In the genomic region with DNA sequence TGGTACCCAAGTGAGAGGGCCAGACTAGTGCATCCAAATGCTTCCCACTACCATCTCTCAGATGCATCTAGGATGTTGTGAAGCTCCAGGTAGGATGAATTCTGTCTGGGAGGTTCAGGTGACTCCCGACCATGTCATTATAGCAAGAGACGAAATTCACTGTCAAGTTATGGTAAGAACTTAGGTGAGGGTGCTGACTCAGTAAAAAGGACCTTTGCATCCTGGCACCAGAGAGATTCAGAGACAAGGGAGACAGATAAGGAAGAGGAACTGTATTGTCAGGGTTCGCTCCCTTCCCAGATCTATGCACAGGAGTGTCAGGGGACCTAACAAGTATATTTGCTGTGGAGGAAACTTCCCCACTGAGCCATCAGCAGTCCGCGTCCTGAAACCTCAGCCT, we compare ENCODE assay signal across 15 cellular contexts. TPM values are rescaled to one million over a fixed set of nuclear protein-coding genes. Genes with fewer than 3 reads are reported as not detected.
A peak's percentile ranks its signal among the peaks of the same experiment; 100 is the strongest.
DNase-seq lines count a peak whose midpoint lies in the region; ATAC-seq and TF ChIP-seq lines count a peak whose summit lies in the region.
"Had no signal": no experiment of that assay in that cellular context is flagged by ENCODE, and none has a peak within 500 bp of the region (broad histone marks: within the 10 kb centered on the region; RNA-seq: fewer than 3 reads in every experiment).

No MANE protein-coding gene starts in this region.

- intact Hi-C loops in Panc1 (cut with micrococcal nuclease; ENCODE audit: unreplicated experiment) = no loop called here
- intact Hi-C loops in ascending aorta (cut with DNase I) = no loop called here

- H3K27me3 ChIP-seq in GM23248 (replicated peaks; ENCODE audit: insufficient read depth) (no peaks in the 10 kb centered on the region), Panc1 (ENCODE audit: control insufficient read depth, insufficient read depth, low read length) (no peaks in the 10 kb centered on the region), muscle layer of colon (ENCODE audit: control insufficient read depth in 1 of 2, insufficient read depth in 2 of 2, low read length in 2 of 2) (no peaks in the 10 kb centered on the region), skeletal muscle satellite cell (ENCODE audit: control insufficient read depth, insufficient read depth, low read length) (no peaks in the 10 kb centered on the region), ascending aorta (no peaks in the 10 kb centered on the region)
- H3K27me3 ChIP-seq: BLaER1 treated with 17β-estradiol and CSF1 and Interleukin-3, amounts not matched to agents 10 nM and 100 nM had no signal

- H3K4me1 ChIP-seq in GM23248 (ENCODE audit: insufficient read depth) = peaks cover 40% of the 10 kb centered on the region
- no peaks in the 10 kb centered on the region for H3K4me1 ChIP-seq in Panc1 (ENCODE audit: control insufficient read depth, insufficient read depth, low read length)
- peaks cover 43% of the 10 kb centered on the region for H3K4me1 ChIP-seq in muscle layer of colon (ENCODE audit: insufficient read depth, low read length)
- peaks cover 51% of the 10 kb centered on the region for H3K4me1 ChIP-seq in skeletal muscle satellite cell (ENCODE audit: control insufficient read depth, insufficient read depth, low read length)
- H3K4me1 ChIP-seq in ascending aorta = peaks cover 0 to 29% of the 10 kb centered on the region in 2 donors
- H3K4me1 ChIP-seq: BLaER1 treated with 17β-estradiol and CSF1 and Interleukin-3, amounts not matched to agents 10 nM and 100 nM had no signal

- H3K9ac ChIP-seq in GM23248 (no peak overlapping the region), muscle layer of colon (ENCODE audit: low read length) (no peak overlapping the region), skeletal muscle satellite cell (ENCODE audit: low read depth, low read length) (peak overlapping the region; percentile 8)
- H3K9ac ChIP-seq: BLaER1 treated with 17β-estradiol and CSF1 and Interleukin-3, amounts not matched to agents 10 nM and 100 nM had no signal

- WGBS in GM23248 (ENCODE audit: low coverage in 1 of 2, low lambda C conversion rate in 2 of 2, missing lambda C conversion rate in 2 of 2), 2 experiments = 85 to 92% methylated on average over 5 of the region's 5 CpGs

- peaks cover 33% of the 10 kb centered on the region for H3F3A ChIP-seq in GM23248 (ENCODE audit: insufficient read depth)

- CTCF ChIA-PET in Panc1 (lab: Charles Lee) = no interaction called here

- no peaks in the 10 kb centered on the region for H4K20me1 ChIP-seq in GM23248 (ENCODE audit: insufficient read depth)
- H4K20me1 ChIP-seq: BLaER1 treated with 17β-estradiol and CSF1 and Interleukin-3, amounts not matched to agents 10 nM and 100 nM had no signal

- POLR2A ChIA-PET in Panc1 (lab: Charles Lee) = no interaction called here

- H3K4me2 ChIP-seq in GM23248 (ENCODE audit: unreplicated experiment) = peak overlapping the region; percentile 69
- H3K4me2 ChIP-seq in skeletal muscle satellite cell (ENCODE audit: low read length) = no peak overlapping the region
- H3K4me2 ChIP-seq: BLaER1 treated with 17β-estradiol and CSF1 and Interleukin-3, amounts not matched to agents 10 nM and 100 nM had no signal

- no TSS peak for BruUV-seq in Panc1 (replicated peaks; lab: Mats Ljungman, UMichigan)

- H3K9me3 ChIP-seq in GM23248 (ENCODE audit: low read depth) = no peaks in the 10 kb centered on the region
- no peaks in the 10 kb centered on the region for H3K9me3 ChIP-seq in Panc1 (ENCODE audit: control insufficient read depth, insufficient read depth, low read depth, low read length)
- H3K9me3 ChIP-seq in muscle layer of colon (ENCODE audit: low read length) = no peaks in the 10 kb centered on the region
- H3K9me3 ChIP-seq in skeletal muscle satellite cell (replicated peaks; ENCODE audit: low read length) = no peaks in the 10 kb centered on the region
- H3K9me3 ChIP-seq in ascending aorta = no peaks in the 10 kb centered on the region

- H3K27ac ChIP-seq in GM23248 (peak overlapping the region; percentile 61), Panc1 (ENCODE audit: low read length) (no peak overlapping the region), muscle layer of colon (ENCODE audit: low read depth, low read length) (peak overlapping the region; percentile 93), ascending aorta (peak overlapping the region in 1 of 2 donors; percentile 5)
- H3K27ac ChIP-seq: BLaER1 treated with 17β-estradiol and CSF1 and Interleukin-3, amounts not matched to agents 10 nM and 100 nM had no signal

- H3K36me3 ChIP-seq in GM23248 (ENCODE audit: low read depth) (no peaks in the 10 kb centered on the region), Panc1 (ENCODE audit: control insufficient read depth, insufficient read depth, low read length) (no peaks in the 10 kb centered on the region), muscle layer of colon (ENCODE audit: insufficient read depth, low read length) (no peaks in the 10 kb centered on the region), skeletal muscle satellite cell (ENCODE audit: insufficient read depth, low read length) (no peaks in the 10 kb centered on the region), ascending aorta (no peaks in the 10 kb centered on the region)
- H3K36me3 ChIP-seq: BLaER1 treated with 17β-estradiol and CSF1 and Interleukin-3, amounts not matched to agents 10 nM and 100 nM had no signal

- no peak overlapping the region for H3K4me3 ChIP-seq in GM23248
- no peak overlapping the region for H3K4me3 ChIP-seq in Panc1 (ENCODE audit: low read depth in 2 of 2, low read length in 2 of 2)
- H3K4me3 ChIP-seq in muscle layer of colon (ENCODE audit: low read depth in 1 of 2, low read length in 2 of 2) = no peak overlapping the region
- no peak overlapping the region for H3K4me3 ChIP-seq in skeletal muscle satellite cell (ENCODE audit: low read length)
- H3K4me3 ChIP-seq in ascending aorta = no peak overlapping the region
- H3K4me3 ChIP-seq: BLaER1 treated with 17β-estradiol and CSF1 and Interleukin-3, amounts not matched to agents 10 nM and 100 nM had no signal

- in situ Hi-C loops in GM23248 (cut with MboI) (loop anchor here (25.0 kb wide), 2 partner anchors 394 to 669 kb away; a partner anchor contains a TSS), Panc1 (cut with HindIII; ENCODE audit: low pct_unique_long_range_greater_than_20kb, low sequenced_read_pairs) (no loop called here)

- no peak overlapping the region for H2AFZ ChIP-seq in GM23248

- no peaks in the 10 kb centered on the region for H3K9me2 ChIP-seq in GM23248 (ENCODE audit: insufficient read depth)

- no peaks in the 10 kb centered on the region for H3K79me2 ChIP-seq in GM23248 (ENCODE audit: insufficient read depth)

- TF ChIP-seq CTCF in Panc1 (IDR thresholded peaks at IDR 0.05) (no peak), ascending aorta (IDR thresholded peaks at IDR 0.05) (no peak)

- ATAC-seq in Panc1 (peak; percentile 45; the same call in 1 of the 2 replicates), GM19452 (IDR thresholded peaks at IDR 0.05; ENCODE audit: unreplicated experiment) (no peak), HG02884 (IDR thresholded peaks at IDR 0.05; ENCODE audit: unreplicated experiment) (no peak)

- DNase-seq in GM23248 = no peak
- DNase-seq in Panc1 (ENCODE audit: low read depth, low spot score) = no peak
- DNase-seq in ascending aorta (ENCODE audit: low spot score in 2 of 2) = no peak
- DNase-seq in stimulated activated CD4-positive, alpha-beta T cell treated with anti-CD3 and anti-CD28 coated beads, Interleukin-15, amount 100 ng/mL, for 24 hours = no peak
- DNase-seq: CD8-positive, alpha-beta memory T cell; DMS79; NCI-H1105 treated with DMSO at 0.1 percent for 48 hours; NCI-H187; NCI-H69; SHP77 had no signal

RNA-seq across cellular contexts. Expression of a gene that starts 11.2 kb away (rescaled TPM):
- total RNA-seq in GM23248 (2014; rRNA removed; shearing (Covaris generic)) = 51.2 and 61.3 TPM in 2 replicates
- polyA plus RNA-seq in GM23248 (2016; fragmentation: Nextera tagmentation; extraction: Ambion mirVana) = 27.9 and 30.6 TPM in 2 replicates
- total RNA-seq in Panc1 (2021; ENCODE audit: unreplicated experiment) (30.7 TPM), ascending aorta (0.85 TPM)
- 8.0 TPM for polyA plus RNA-seq in Panc1 (2012; ENCODE audit: insufficient read length)
- 46.1 and 51.3 TPM in 2 replicates for total RNA-seq in skeletal muscle satellite cell (2012; rRNA removed)

Comparison
In these comparisons a context has a peak if more than half of its experiments do, and no peak if none do; other contexts are left out.
1. RNA of a gene that starts 11.2 kb away (total RNA-seq): 51.2 to 61.3 TPM in GM23248 and 30.7 TPM in Panc1 (single experiment); 0.85 TPM in ascending aorta (single experiment); every median in the first group is over 10 times any median in the second.